In the genomic region with DNA sequence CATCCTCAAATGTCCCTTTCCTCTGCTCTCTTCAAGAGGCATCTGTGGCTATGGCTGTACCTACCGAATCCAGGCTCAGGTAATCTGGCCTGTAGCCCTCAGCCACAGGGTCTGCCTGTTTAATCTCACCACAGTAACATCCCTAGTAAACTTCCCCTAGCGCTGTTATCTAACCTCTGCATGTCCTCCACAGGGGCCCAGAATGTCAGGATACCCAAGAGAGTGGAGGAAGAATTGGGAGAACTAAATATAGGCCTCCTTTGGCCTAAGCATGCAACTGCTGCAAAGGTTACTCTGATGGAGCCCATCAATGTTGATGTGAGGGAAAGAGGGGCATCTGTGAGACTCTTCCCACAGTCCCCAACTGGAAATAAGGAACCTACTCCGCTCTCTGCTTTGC, we compare ENCODE assay signal across 25 cellular contexts.
"Had no signal": no experiment of that assay in that cellular context is flagged by ENCODE, and none has a peak within 500 bp of the region (broad histone marks: within the 10 kb centered on the region; RNA-seq: fewer than 3 reads in every experiment).

No MANE protein-coding gene starts in this region.

- H3K27ac ChIP-seq: lower lobe of right lung, neural progenitor cell, neutrophil, parathyroid adenoma, psoas muscle, right lobe of liver, tibial nerve, uterus had no signal

- H3K9me3 ChIP-seq: lower lobe of right lung, neutrophil, psoas muscle, right lobe of liver, tibial nerve, uterus had no signal

- H2AFZ ChIP-seq: neural progenitor cell had no signal

- H3K79me2 ChIP-seq: parathyroid adenoma had no signal

- DNase-seq: hypothalamus; immature natural killer cell; kidney; lower lobe of right lung; mesenchymal stem cell; naive B cell; natural killer cell; nephron progenitor cell; occipital lobe; psoas muscle; right lobe of liver; stimulated activated CD4-positive, alpha-beta T cell treated with anti-CD3 and anti-CD28 coated beads, Interleukin-1b, Interleukin-23, amount 100 ng/mL, for 48 hours; stimulated activated CD4-positive, alpha-beta T cell treated with anti-CD3 and anti-CD28 coated beads, Interleukin-2, amount 100 ng/mL, for 48 hours; stimulated activated CD4-positive, alpha-beta T cell treated with anti-CD3 and anti-CD28 coated beads, Interleukin-4, amount 100 ng/mL, for 4 hours; stimulated activated CD8-positive, alpha-beta memory T cell treated with anti-CD3 and anti-CD28 coated beads, Interleukin-4, amount 100 ng/mL, for 48 hours; stimulated activated naive CD4-positive, alpha-beta T cell treated with Interleukin-2 at 50 U/mL for 16 hours; stimulated activated naive CD8-positive, alpha-beta T cell treated with anti-CD3 and anti-CD28 coated beads, Interleukin-15, amount 100 ng/mL, for 72 hours; substantia nigra; uterus had no signal

- ATAC-seq: lower lobe of right lung; natural killer cell; psoas muscle; right lobe of liver; stimulated activated memory B cell treated with anti-CD40 and anti-IgM and Interleukin-4, amounts not matched to agents 10 μg/mL and 1 μg/mL and 100 μg/mL, for 72 hours; stimulated activated naive CD8-positive, alpha-beta T cell treated with anti-CD3 and anti-CD28 coated beads, Interleukin-15, amount 100 ng/mL, for 72 hours had no signal

- H3K4me1 ChIP-seq: lower lobe of right lung, right lobe of liver, uterus had no signal

- H3K4me3 ChIP-seq: lower lobe of right lung, neural progenitor cell, psoas muscle, right lobe of liver, smooth muscle cell, tibial nerve, uterus had no signal

- H3K27me3 ChIP-seq: neural progenitor cell, neutrophil, right lobe of liver, tibial nerve, uterus had no signal

- H3K4me2 ChIP-seq: neural progenitor cell had no signal

- H3K9ac ChIP-seq: neural progenitor cell, parathyroid adenoma had no signal

- H3K36me3 ChIP-seq: lower lobe of right lung, neural progenitor cell, neutrophil, right lobe of liver, tibial nerve, uterus had no signal
